ENCODE assay signal across 31 cellular contexts in the genomic region with DNA sequence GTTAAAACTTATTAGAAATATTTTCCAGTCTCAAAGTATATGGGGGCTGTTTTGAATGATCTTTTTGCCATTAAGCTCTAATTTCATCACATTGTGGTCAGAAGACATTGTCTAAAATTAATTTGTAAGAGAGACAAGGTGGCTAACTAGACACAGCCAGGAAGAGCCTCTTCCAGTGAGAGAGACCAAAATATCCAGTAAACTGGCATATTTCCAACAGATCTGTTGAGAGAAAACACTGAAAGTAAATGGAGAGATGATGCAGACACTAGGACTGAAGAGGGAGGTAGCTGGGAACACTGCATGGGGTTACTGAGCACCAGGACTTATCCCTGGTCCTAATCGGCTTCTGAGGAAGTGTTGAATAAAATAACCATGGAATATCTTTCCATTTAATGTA.
"Had no signal": no experiment of that assay in that cellular context is flagged by ENCODE, and none has a peak within 500 bp of the region (broad histone marks: within the 10 kb centered on the region; RNA-seq: fewer than 3 reads in every experiment).

No MANE protein-coding gene starts in this region.

- H3K27ac Mint-ChIP-seq: activated CD4-positive, alpha-beta memory T cell treated with anti-CD3 and anti-CD28 coated beads for 36 hours; activated CD4-positive, alpha-beta T cell treated with anti-CD3 and anti-CD28 coated beads, Interleukin-2, amount 10 ng/mL, durations not matched to agents 24 days and 14 days; activated naive CD4-positive, alpha-beta T cell treated with anti-CD3 and anti-CD28 coated beads, Interleukin-2, amount 10 ng/mL, durations not matched to agents 7 days and 5 days; activated naive CD8-positive, alpha-beta T cell treated with anti-CD3 and anti-CD28 coated beads, Interleukin-2, amount 10 ng/mL, durations not matched to agents 7 days and 5 days; activated T-helper 1 cell treated with anti-CD3 and anti-CD28 coated beads, Interleukin-12 subunit alpha, Interleukin-12 subunit beta, Interleukin-2, Interleukin-4 antibody, amounts not matched to agents 30 ng/mL and 10 ng/mL and 1 ng/mL, durations not matched to agents 14 hours and 24 hours and 36 hours; dendritic cell treated with granulocyte-macrophage colony-stimulating factor and Interleukin-4, amounts not matched to agents 40 ng/mL and 50 ng/mL, for 4 days; endodermal cell; immature natural killer cell; naive thymus-derived CD4-positive, alpha-beta T cell; progenitor cell of endocrine pancreas; stimulated activated effector memory CD8-positive, alpha-beta T cell treated with anti-CD3 and anti-CD28 coated beads, Interleukin-12 subunit alpha, Interleukin-12 subunit beta, amount 100 ng/mL, for 72 hours; stimulated activated naive CD8-positive, alpha-beta T cell treated with anti-CD3 and anti-CD28 coated beads, Interleukin-15, Interleukin-2, amounts not matched to agents 100 ng/mL and 50 ng/mL, for 24 hours had no signal

- H3K4me3 ChIP-seq: heart left ventricle, ovary, right lobe of liver, skin epidermis, thoracic aorta, uterus had no signal

- ATAC-seq: esophagus mucosa; heart left ventricle; left colon; naive thymus-derived CD4-positive, alpha-beta T cell; right lobe of liver; stimulated activated effector memory CD8-positive, alpha-beta T cell treated with anti-CD3 and anti-CD28 coated beads, Interleukin-12 subunit alpha, Interleukin-12 subunit beta, amount 100 ng/mL, for 72 hours had no signal

- H3K9me3 Mint-ChIP-seq: activated CD4-positive, alpha-beta memory T cell treated with anti-CD3 and anti-CD28 coated beads for 36 hours; activated CD4-positive, alpha-beta T cell treated with anti-CD3 and anti-CD28 coated beads, Interleukin-2, amount 10 ng/mL, durations not matched to agents 24 days and 14 days; activated naive CD8-positive, alpha-beta T cell treated with anti-CD3 and anti-CD28 coated beads, Interleukin-2, amount 10 ng/mL, durations not matched to agents 7 days and 5 days; activated T-helper 1 cell treated with anti-CD3 and anti-CD28 coated beads, Interleukin-12 subunit alpha, Interleukin-12 subunit beta, Interleukin-2, Interleukin-4 antibody, amounts not matched to agents 30 ng/mL and 10 ng/mL and 1 ng/mL, durations not matched to agents 14 hours and 24 hours and 36 hours had no signal

- H3K27ac ChIP-seq: heart left ventricle, ovary, right lobe of liver, skin epidermis, thoracic aorta, uterus had no signal

- H3K27me3 Mint-ChIP-seq: activated CD4-positive, alpha-beta memory T cell treated with anti-CD3 and anti-CD28 coated beads for 36 hours; activated CD4-positive, alpha-beta T cell treated with anti-CD3 and anti-CD28 coated beads, Interleukin-2, amount 10 ng/mL, durations not matched to agents 24 days and 14 days; activated naive CD4-positive, alpha-beta T cell treated with anti-CD3 and anti-CD28 coated beads, Interleukin-2, amount 10 ng/mL, durations not matched to agents 7 days and 5 days; activated naive CD8-positive, alpha-beta T cell treated with anti-CD3 and anti-CD28 coated beads, Interleukin-2, amount 10 ng/mL, durations not matched to agents 7 days and 5 days; dendritic cell treated with granulocyte-macrophage colony-stimulating factor and Interleukin-4, amounts not matched to agents 40 ng/mL and 50 ng/mL, for 4 days; naive thymus-derived CD4-positive, alpha-beta T cell; progenitor cell of endocrine pancreas; stimulated activated naive CD8-positive, alpha-beta T cell treated with anti-CD3 and anti-CD28 coated beads, Interleukin-15, Interleukin-2, amounts not matched to agents 100 ng/mL and 50 ng/mL, for 24 hours had no signal

- H3K36me3 Mint-ChIP-seq: activated CD4-positive, alpha-beta memory T cell treated with anti-CD3 and anti-CD28 coated beads for 36 hours; activated naive CD4-positive, alpha-beta T cell treated with anti-CD3 and anti-CD28 coated beads, Interleukin-2, amount 10 ng/mL, durations not matched to agents 7 days and 5 days; activated naive CD8-positive, alpha-beta T cell treated with anti-CD3 and anti-CD28 coated beads, Interleukin-2, amount 10 ng/mL, durations not matched to agents 7 days and 5 days; immature natural killer cell; naive thymus-derived CD4-positive, alpha-beta T cell; stimulated activated effector memory CD8-positive, alpha-beta T cell treated with anti-CD3 and anti-CD28 coated beads, Interleukin-12 subunit alpha, Interleukin-12 subunit beta, amount 100 ng/mL, for 72 hours had no signal

- H3K4me3 Mint-ChIP-seq: activated CD4-positive, alpha-beta memory T cell treated with anti-CD3 and anti-CD28 coated beads for 36 hours; activated CD4-positive, alpha-beta T cell treated with anti-CD3 and anti-CD28 coated beads, Interleukin-2, amount 10 ng/mL, durations not matched to agents 24 days and 14 days; activated naive CD4-positive, alpha-beta T cell treated with anti-CD3 and anti-CD28 coated beads, Interleukin-2, amount 10 ng/mL, durations not matched to agents 7 days and 5 days; activated naive CD8-positive, alpha-beta T cell treated with anti-CD3 and anti-CD28 coated beads, Interleukin-2, amount 10 ng/mL, durations not matched to agents 7 days and 5 days; activated T-helper 1 cell treated with anti-CD3 and anti-CD28 coated beads, Interleukin-12 subunit alpha, Interleukin-12 subunit beta, Interleukin-2, Interleukin-4 antibody, amounts not matched to agents 30 ng/mL and 10 ng/mL and 1 ng/mL, durations not matched to agents 14 hours and 24 hours and 36 hours; dendritic cell treated with granulocyte-macrophage colony-stimulating factor and Interleukin-4, amounts not matched to agents 40 ng/mL and 50 ng/mL, for 4 days; endodermal cell; immature natural killer cell; naive thymus-derived CD4-positive, alpha-beta T cell; stimulated activated effector memory CD8-positive, alpha-beta T cell treated with anti-CD3 and anti-CD28 coated beads, Interleukin-12 subunit alpha, Interleukin-12 subunit beta, amount 100 ng/mL, for 72 hours; stimulated activated naive CD8-positive, alpha-beta T cell treated with anti-CD3 and anti-CD28 coated beads, Interleukin-15, Interleukin-2, amounts not matched to agents 100 ng/mL and 50 ng/mL, for 24 hours had no signal

- DNase-seq: activated CD4-positive, alpha-beta memory T cell treated with anti-CD3 and anti-CD28 coated beads for 36 hours; activated CD4-positive, alpha-beta T cell treated with anti-CD3 and anti-CD28 coated beads, Interleukin-2, amount 10 ng/mL, durations not matched to agents 24 days and 14 days; activated CD4-positive, CD25-positive, alpha-beta regulatory T cell treated with anti-CD3 and anti-CD28 coated beads, Interleukin-2, amount 50 U/mL, for 72 hours; activated CD8-positive, alpha-beta memory T cell treated with anti-CD3 and anti-CD28 coated beads, Interleukin-2, amount 50 U/mL, for 4 hours; activated effector memory CD4-positive, alpha-beta T cell treated with anti-CD3 and anti-CD28 coated beads, Interleukin-2, amount 50 U/mL, for 16 hours; activated naive CD4-positive, alpha-beta T cell treated with anti-CD3 and anti-CD28 coated beads, Interleukin-2, amount 10 ng/mL, durations not matched to agents 7 days and 5 days; activated naive CD8-positive, alpha-beta T cell treated with anti-CD3 and anti-CD28 coated beads, Interleukin-2, amount 10 ng/mL, durations not matched to agents 7 days and 5 days; activated T-cell treated with anti-CD3 and anti-CD28 coated beads, Interleukin-2, amount 50 U/mL, for 1 hour; amniotic stem cell; endodermal cell; foreskin fibroblast; heart left ventricle; hypothalamus; immature natural killer cell; kidney; left colon; naive thymus-derived CD4-positive, alpha-beta T cell; ovary; right lobe of liver; stimulated activated CD4-positive, alpha-beta T cell treated with anti-CD3 and anti-CD28 coated beads, Interleukin-12 subunit alpha, Interleukin-12 subunit beta, amount 100 ng/mL, for 4 hours; stimulated activated CD4-positive, alpha-beta T cell treated with anti-CD3 and anti-CD28 coated beads, Interleukin-4, amount 100 ng/mL, for 1 hour; trophoblast cell; uterus had no signal

- H3K9me3 ChIP-seq: ovary, right lobe of liver, thoracic aorta, uterus had no signal

- H3K27me3 ChIP-seq: heart left ventricle, ovary, right lobe of liver, uterus had no signal

- H3K36me3 ChIP-seq: heart left ventricle, ovary, right lobe of liver, thoracic aorta, uterus had no signal

- H3K4me1 ChIP-seq: heart left ventricle, right lobe of liver, uterus had no signal

- H3K4me1 Mint-ChIP-seq: activated CD4-positive, alpha-beta T cell treated with anti-CD3 and anti-CD28 coated beads, Interleukin-2, amount 10 ng/mL, durations not matched to agents 24 days and 14 days; activated naive CD4-positive, alpha-beta T cell treated with anti-CD3 and anti-CD28 coated beads, Interleukin-2, amount 10 ng/mL, durations not matched to agents 7 days and 5 days; activated naive CD8-positive, alpha-beta T cell treated with anti-CD3 and anti-CD28 coated beads, Interleukin-2, amount 10 ng/mL, durations not matched to agents 7 days and 5 days; endodermal cell; immature natural killer cell; naive thymus-derived CD4-positive, alpha-beta T cell; stimulated activated effector memory CD8-positive, alpha-beta T cell treated with anti-CD3 and anti-CD28 coated beads, Interleukin-12 subunit alpha, Interleukin-12 subunit beta, amount 100 ng/mL, for 72 hours had no signal
